ENCODE assay signal across 2 cellular contexts in the genomic region with DNA sequence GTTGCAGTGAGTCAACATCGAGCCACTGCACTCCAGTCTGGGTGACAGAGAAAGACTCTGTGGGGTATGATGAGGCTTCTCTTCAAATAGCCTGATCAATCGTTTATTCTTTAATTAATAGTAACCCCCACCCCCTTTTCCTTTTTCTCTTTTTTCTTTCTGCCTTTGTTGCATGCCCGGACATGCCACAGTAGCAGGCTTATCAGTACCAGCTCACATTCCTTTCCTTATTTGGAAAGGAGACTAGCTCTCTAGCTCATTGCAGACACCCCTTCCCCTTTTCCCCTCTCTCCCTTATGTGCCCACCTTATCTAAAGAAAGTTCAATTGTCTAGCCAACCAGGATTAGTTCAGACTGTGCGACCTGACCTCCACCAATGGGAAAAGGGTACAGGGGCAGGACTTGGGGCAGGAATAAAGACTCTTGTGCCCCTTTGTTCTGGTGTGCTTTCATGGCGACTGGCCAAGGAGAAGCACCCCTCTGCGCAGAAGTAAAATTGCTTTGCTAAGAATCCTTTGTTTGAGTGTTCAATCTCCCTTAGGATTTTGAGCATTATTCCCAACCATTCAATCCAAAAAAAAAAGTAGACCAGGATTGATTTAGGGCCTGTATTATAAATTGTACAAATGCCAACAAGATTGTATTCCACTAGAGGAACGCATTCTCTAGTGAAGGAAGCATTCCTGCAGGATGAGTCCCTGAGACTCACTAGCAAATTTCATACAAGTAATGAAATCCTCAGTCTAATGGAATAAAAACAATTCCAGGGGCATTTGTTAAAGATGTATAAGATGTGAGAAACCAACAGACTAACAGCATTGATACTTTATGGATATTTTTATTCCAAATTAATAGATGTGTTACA.
TF ChIP-seq lines count a peak whose summit lies in the region.

No MANE protein-coding gene starts in this region.

TF ChIP-seq in HepG2, 621 proteins besides CTCF, POLR2A, EP300 and RAD21:
- TF ChIP-seq, protein P1, sequence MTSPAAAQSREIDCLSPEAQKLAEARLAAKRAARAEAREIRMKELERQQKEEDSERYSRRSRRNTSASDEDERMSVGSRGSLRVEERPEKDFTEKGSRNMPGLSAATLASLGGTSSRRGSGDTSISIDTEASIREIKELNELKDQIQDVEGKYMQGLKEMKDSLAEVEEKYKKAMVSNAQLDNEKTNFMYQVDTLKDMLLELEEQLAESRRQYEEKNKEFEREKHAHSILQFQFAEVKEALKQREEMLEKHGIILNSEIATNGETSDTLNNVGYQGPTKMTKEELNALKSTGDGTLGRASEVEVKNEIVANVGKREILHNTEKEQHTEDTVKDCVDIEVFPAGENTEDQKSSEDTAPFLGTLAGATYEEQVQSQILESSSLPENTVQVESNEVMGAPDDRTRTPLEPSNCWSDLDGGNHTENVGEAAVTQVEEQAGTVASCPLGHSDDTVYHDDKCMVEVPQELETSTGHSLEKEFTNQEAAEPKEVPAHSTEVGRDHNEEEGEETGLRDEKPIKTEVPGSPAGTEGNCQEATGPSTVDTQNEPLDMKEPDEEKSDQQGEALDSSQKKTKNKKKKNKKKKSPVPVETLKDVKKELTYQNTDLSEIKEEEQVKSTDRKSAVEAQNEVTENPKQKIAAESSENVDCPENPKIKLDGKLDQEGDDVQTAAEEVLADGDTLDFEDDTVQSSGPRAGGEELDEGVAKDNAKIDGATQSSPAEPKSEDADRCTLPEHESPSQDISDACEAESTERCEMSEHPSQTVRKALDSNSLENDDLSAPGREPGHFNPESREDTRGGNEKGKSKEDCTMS (CRISPR knock-in tag; conservative IDR thresholded peaks at IDR 0.05) = no peak
- TF ChIP-seq, protein P2, sequence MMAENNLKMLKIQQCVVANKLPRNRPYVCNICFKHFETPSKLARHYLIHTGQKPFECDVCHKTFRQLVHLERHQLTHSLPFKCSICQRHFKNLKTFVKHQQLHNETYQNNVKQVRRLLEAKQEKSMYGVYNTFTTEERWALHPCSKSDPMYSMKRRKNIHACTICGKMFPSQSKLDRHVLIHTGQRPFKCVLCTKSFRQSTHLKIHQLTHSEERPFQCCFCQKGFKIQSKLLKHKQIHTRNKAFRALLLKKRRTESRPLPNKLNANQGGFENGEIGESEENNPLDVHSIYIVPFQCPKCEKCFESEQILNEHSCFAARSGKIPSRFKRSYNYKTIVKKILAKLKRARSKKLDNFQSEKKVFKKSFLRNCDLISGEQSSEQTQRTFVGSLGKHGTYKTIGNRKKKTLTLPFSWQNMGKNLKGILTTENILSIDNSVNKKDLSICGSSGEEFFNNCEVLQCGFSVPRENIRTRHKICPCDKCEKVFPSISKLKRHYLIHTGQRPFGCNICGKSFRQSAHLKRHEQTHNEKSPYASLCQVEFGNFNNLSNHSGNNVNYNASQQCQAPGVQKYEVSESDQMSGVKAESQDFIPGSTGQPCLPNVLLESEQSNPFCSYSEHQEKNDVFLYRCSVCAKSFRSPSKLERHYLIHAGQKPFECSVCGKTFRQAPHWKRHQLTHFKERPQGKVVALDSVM (CRISPR knock-in tag; IDR thresholded peaks at IDR 0.05) = peak; percentile 54
- TF ChIP-seq TBL1XR1 (IDR thresholded peaks at IDR 0.05; ENCODE audit: borderline replicate concordance, low read length, partially characterized antibody) = no peak
- TF ChIP-seq NFIB (CRISPR knock-in tag; IDR thresholded peaks at IDR 0.05; ENCODE audit: borderline replicate concordance) = no peak
- no peak for TF ChIP-seq NR1H2 (CRISPR knock-in tag; IDR thresholded peaks at IDR 0.05; ENCODE audit: borderline replicate concordance, low read depth)
- TF ChIP-seq SRF (IDR thresholded peaks at IDR 0.05; ENCODE audit: low read depth, low read length) = peak; percentile 54; the same call in 1 of the 2 replicates
- TF ChIP-seq, protein P3, sequence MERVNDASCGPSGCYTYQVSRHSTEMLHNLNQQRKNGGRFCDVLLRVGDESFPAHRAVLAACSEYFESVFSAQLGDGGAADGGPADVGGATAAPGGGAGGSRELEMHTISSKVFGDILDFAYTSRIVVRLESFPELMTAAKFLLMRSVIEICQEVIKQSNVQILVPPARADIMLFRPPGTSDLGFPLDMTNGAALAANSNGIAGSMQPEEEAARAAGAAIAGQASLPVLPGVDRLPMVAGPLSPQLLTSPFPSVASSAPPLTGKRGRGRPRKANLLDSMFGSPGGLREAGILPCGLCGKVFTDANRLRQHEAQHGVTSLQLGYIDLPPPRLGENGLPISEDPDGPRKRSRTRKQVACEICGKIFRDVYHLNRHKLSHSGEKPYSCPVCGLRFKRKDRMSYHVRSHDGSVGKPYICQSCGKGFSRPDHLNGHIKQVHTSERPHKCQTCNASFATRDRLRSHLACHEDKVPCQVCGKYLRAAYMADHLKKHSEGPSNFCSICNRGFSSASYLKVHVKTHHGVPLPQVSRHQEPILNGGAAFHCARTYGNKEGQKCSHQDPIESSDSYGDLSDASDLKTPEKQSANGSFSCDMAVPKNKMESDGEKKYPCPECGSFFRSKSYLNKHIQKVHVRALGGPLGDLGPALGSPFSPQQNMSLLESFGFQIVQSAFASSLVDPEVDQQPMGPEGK (CRISPR knock-in tag; IDR thresholded peaks at IDR 0.05) = no peak
- TF ChIP-seq TP53 (CRISPR knock-in tag; conservative IDR thresholded peaks at IDR 0.05) = peak; percentile 99
- no peak for TF ChIP-seq ZNF546 (CRISPR knock-in tag; conservative IDR thresholded peaks at IDR 0.05)
- no peak for TF ChIP-seq NFKBIZ (CRISPR knock-in tag; IDR thresholded peaks at IDR 0.05)

TF ChIP-seq in H1, 55 proteins besides CTCF, POLR2A, EP300 and RAD21:
- TF ChIP-seq PHF8 (conservative IDR thresholded peaks at IDR 0.05; ENCODE audit: low read depth, low read length) (no peak), CBX8 (IDR thresholded peaks at IDR 0.05; ENCODE audit: borderline replicate concordance, low read depth, low read length) (no peak), SIN3A (conservative IDR thresholded peaks at IDR 0.05 in 1 of 2, IDR thresholded peaks at IDR 0.05 in 1 of 2; ENCODE audit: low read depth in 1 of 2, low read length in 2 of 2) (no peak), NRF1 (IDR thresholded peaks at IDR 0.05; ENCODE audit: low read depth, low read length) (no peak), YY1 (IDR thresholded peaks at IDR 0.05; ENCODE audit: low read depth, low read length) (no peak), SUZ12 (IDR thresholded peaks at IDR 0.05; ENCODE audit: low read length) (no peak), TCF12 (IDR thresholded peaks at IDR 0.05; ENCODE audit: low read depth, low read length) (no peak), POLR2AphosphoS5 (IDR thresholded peaks at IDR 0.05; ENCODE audit: low read depth, low read length) (no peak; the same call in 1 of the 2 replicates), SP4 (IDR thresholded peaks at IDR 0.05; ENCODE audit: low read length) (no peak), SRF (IDR thresholded peaks at IDR 0.05; ENCODE audit: low read depth, low read length) (peak; percentile 91), TBP (IDR thresholded peaks at IDR 0.05; ENCODE audit: low read depth, low read length) (peak; percentile 62; the same call in 1 of the 2 replicates), SIRT6 (IDR thresholded peaks at IDR 0.05; ENCODE audit: low read length) (no peak), HDAC6 (IDR thresholded peaks at IDR 0.05; ENCODE audit: low read depth, low read length) (no peak), EZH2 (IDR thresholded peaks at IDR 0.05; ENCODE audit: low read depth, low read length, severe bottlenecking) (no peak), TAF7 (optimal IDR thresholded peaks at IDR 0.05; ENCODE audit: borderline replicate concordance, low read depth, low read length) (no peak), SP2 (IDR thresholded peaks at IDR 0.05; ENCODE audit: low read length) (no peak), BACH1 (IDR thresholded peaks at IDR 0.05; ENCODE audit: low read length) (no peak), EGR1 (IDR thresholded peaks at IDR 0.05; ENCODE audit: borderline replicate concordance, low read depth, low read length) (no peak), RBBP5 (IDR thresholded peaks at IDR 0.05; ENCODE audit: borderline replicate concordance, low read depth, low read length) (no peak), TAF1 (IDR thresholded peaks at IDR 0.05; ENCODE audit: low read depth, low read length) (peak; percentile 41; the same call in 1 of the 2 replicates), JUND (IDR thresholded peaks at IDR 0.05; ENCODE audit: low read length) (no peak), CBX5 (IDR thresholded peaks at IDR 0.05; ENCODE audit: low read depth, low read length) (no peak), TEAD4 (IDR thresholded peaks at IDR 0.05; ENCODE audit: low read depth, low read length) (0 out of 2 replicates have a peak, but pooled peaks have one; percentile 3), HDAC2 (IDR thresholded peaks at IDR 0.05; ENCODE audit: borderline replicate concordance in 1 of 2, low read depth in 2 of 2, low read length in 2 of 2) (no peak), KDM1A (IDR thresholded peaks at IDR 0.05; ENCODE audit: borderline replicate concordance, low read length) (no peak), RNF2 (IDR thresholded peaks at IDR 0.05; ENCODE audit: borderline replicate concordance, low read depth, low read length, missing control alignments, poor library complexity, severe bottlenecking) (no peak)
- TF ChIP-seq, protein P4, sequence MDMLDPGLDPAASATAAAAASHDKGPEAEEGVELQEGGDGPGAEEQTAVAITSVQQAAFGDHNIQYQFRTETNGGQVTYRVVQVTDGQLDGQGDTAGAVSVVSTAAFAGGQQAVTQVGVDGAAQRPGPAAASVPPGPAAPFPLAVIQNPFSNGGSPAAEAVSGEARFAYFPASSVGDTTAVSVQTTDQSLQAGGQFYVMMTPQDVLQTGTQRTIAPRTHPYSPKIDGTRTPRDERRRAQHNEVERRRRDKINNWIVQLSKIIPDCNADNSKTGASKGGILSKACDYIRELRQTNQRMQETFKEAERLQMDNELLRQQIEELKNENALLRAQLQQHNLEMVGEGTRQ (IDR thresholded peaks at IDR 0.05; ENCODE audit: low read length) = no peak
- TF ChIP-seq, protein P5, sequence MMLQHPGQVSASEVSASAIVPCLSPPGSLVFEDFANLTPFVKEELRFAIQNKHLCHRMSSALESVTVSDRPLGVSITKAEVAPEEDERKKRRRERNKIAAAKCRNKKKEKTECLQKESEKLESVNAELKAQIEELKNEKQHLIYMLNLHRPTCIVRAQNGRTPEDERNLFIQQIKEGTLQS (IDR thresholded peaks at IDR 0.05; ENCODE audit: insufficient read depth, low read depth, low read length) = no peak
TF ChIP-seq in H1: peak in this region for 4.
